In genomic region chr20:45041464-45042337, GRCh38 we compare ENCODE assay signal across 9 cellular contexts. TPM values are rescaled to one million over a fixed set of nuclear protein-coding genes. Genes with fewer than 3 reads are reported as not detected.
DNase-seq lines count a peak whose midpoint lies in the region; ATAC-seq and TF ChIP-seq lines count a peak whose summit lies in the region.
"Had no signal": no experiment of that assay in that cellular context is flagged by ENCODE, and none has a peak within 500 bp of the region (broad histone marks: within the 10 kb centered on the region; RNA-seq: fewer than 3 reads in every experiment).

No MANE protein-coding gene starts in this region.

- no peak overlapping the region for H3K27ac ChIP-seq in SK-N-MC
- no peak overlapping the region for H3K27ac ChIP-seq in neuronal stem cell (replicated peaks; ENCODE audit: low read length)
- H3K27ac ChIP-seq in neural progenitor cell = no peak overlapping the region

- no peak overlapping the region for H4K8ac ChIP-seq in neuronal stem cell (ENCODE audit: low read depth, low read length)

- no peak for TF ChIP-seq CTCF in neural progenitor cell (IDR thresholded peaks at IDR 0.05)

- H2AK5ac ChIP-seq in neuronal stem cell (ENCODE audit: low read depth, low read length) = no peak overlapping the region

- H3K4me3 Mint-ChIP-seq in activated T-cell treated with anti-CD3 and anti-CD28 coated beads, Interleukin-2, amount 50 U/mL, for 24 hours = no peak overlapping the region
- H3K4me3 Mint-ChIP-seq in stimulated activated naive CD8-positive, alpha-beta T cell treated with anti-CD3 and anti-CD28 coated beads, Interleukin-15, amount 100 ng/mL, for 72 hours = peak overlapping the region in 1 of 2 donors; percentile 23
- no peak overlapping the region for H3K4me3 Mint-ChIP-seq in neural progenitor cell

- H3K14ac ChIP-seq in neuronal stem cell (ENCODE audit: low read length) = no peak overlapping the region

- H3K27me3 Mint-ChIP-seq in activated T-cell treated with anti-CD3 and anti-CD28 coated beads, Interleukin-2, amount 50 U/mL, for 24 hours = no peaks in the 10 kb centered on the region
- no peaks in the 10 kb centered on the region for H3K27me3 Mint-ChIP-seq in stimulated activated naive CD8-positive, alpha-beta T cell treated with anti-CD3 and anti-CD28 coated beads, Interleukin-15, amount 100 ng/mL, for 72 hours
- no peaks in the 10 kb centered on the region for H3K27me3 Mint-ChIP-seq in neural progenitor cell (ENCODE audit: insufficient read depth, low read depth)

- H3K4me1 ChIP-seq in neuronal stem cell (ENCODE audit: control insufficient read depth in 2 of 2, insufficient read depth in 1 of 2, low read depth in 1 of 2, low read length in 2 of 2) (no peaks in the 10 kb centered on the region), neural progenitor cell (no peaks in the 10 kb centered on the region)

- no peak overlapping the region for H2BK5ac ChIP-seq in neuronal stem cell (ENCODE audit: low read length)

- DNase-seq in activated T-cell treated with anti-CD3 and anti-CD28 coated beads, Interleukin-2, amount 50 U/mL, for 24 hours = no peak
- DNase-seq in activated T-cell treated with anti-CD3 and anti-CD28 coated beads, Interleukin-2, amount 50 U/mL, for 48 hours = no peak
- no peak for DNase-seq in SK-N-MC (ENCODE audit: low read depth, low spot score)
- peak; percentile 59 for DNase-seq in fibroblast of peridontal ligament (ENCODE audit: extremely low read depth)
- no peak for DNase-seq in stimulated activated naive CD8-positive, alpha-beta T cell treated with anti-CD3 and anti-CD28 coated beads, Interleukin-15, amount 100 ng/mL, for 72 hours
- no peak for DNase-seq in neuronal stem cell (ENCODE audit: low spot score)
- no peak for DNase-seq in activated CD8-positive, alpha-beta memory T cell treated with anti-CD3 and anti-CD28 coated beads for 24 hours
- no peak for DNase-seq in neural progenitor cell (ENCODE audit: low spot score)
- DNase-seq: GF-D8 had no signal

- H2AFZ ChIP-seq in neuronal stem cell (ENCODE audit: low read length) = no peak overlapping the region
- no peak overlapping the region for H2AFZ ChIP-seq in neural progenitor cell (replicated peaks)

- no peak overlapping the region for H3K4me2 ChIP-seq in neuronal stem cell (ENCODE audit: insufficient read depth, low read length, poor library complexity, severe bottlenecking)
- H3K4me2 ChIP-seq in neural progenitor cell = no peak overlapping the region

- H4K20me1 ChIP-seq in neural progenitor cell (ENCODE audit: low read depth) = peaks cover 4% of the 10 kb centered on the region

- H3K4me1 Mint-ChIP-seq in activated T-cell treated with anti-CD3 and anti-CD28 coated beads, Interleukin-2, amount 50 U/mL, for 24 hours (ENCODE audit: low read depth) = peaks cover 77% of the 10 kb centered on the region
- H3K4me1 Mint-ChIP-seq in stimulated activated naive CD8-positive, alpha-beta T cell treated with anti-CD3 and anti-CD28 coated beads, Interleukin-15, amount 100 ng/mL, for 72 hours = peaks cover 76% of the 10 kb centered on the region
- H3K4me1 Mint-ChIP-seq in neural progenitor cell = no peaks in the 10 kb centered on the region

- no peak overlapping the region for H2BK120ac ChIP-seq in neuronal stem cell (ENCODE audit: low read depth, low read length)

- no peaks in the 10 kb centered on the region for H3K79me1 ChIP-seq in neuronal stem cell (ENCODE audit: low read depth, low read length)

- H3K9me3 ChIP-seq in SK-N-MC (ENCODE audit: low read depth, low read length) (no peaks in the 10 kb centered on the region), neuronal stem cell (replicated peaks in 1 of 2; ENCODE audit: control insufficient read depth in 2 of 2, insufficient read depth in 1 of 2, low read depth in 1 of 2, low read length in 2 of 2) (peaks cover 0 to 4% of the 10 kb centered on the region in 2 donors), neural progenitor cell (ENCODE audit: low read depth) (no peaks in the 10 kb centered on the region)

- no peak overlapping the region for H3K4me3 ChIP-seq in SK-N-MC
- H3K4me3 ChIP-seq in neuronal stem cell (ENCODE audit: low read length in 2 of 2) = no peak overlapping the region
- H3K4me3 ChIP-seq in neural progenitor cell = no peak overlapping the region

- H2BK12ac ChIP-seq in neuronal stem cell (ENCODE audit: low read length) = no peak overlapping the region

- H3K18ac ChIP-seq in neuronal stem cell (ENCODE audit: low read length) = no peak overlapping the region

- H3K27me3 ChIP-seq in neuronal stem cell (ENCODE audit: control insufficient read depth in 3 of 3, insufficient read depth in 3 of 3, low read depth in 1 of 3, low read length in 3 of 3) (no peaks in the 10 kb centered on the region), neural progenitor cell (no peaks in the 10 kb centered on the region)

- WGBS in neuronal stem cell (ENCODE audit: extremely low coverage in 2 of 2, insufficient read length in 2 of 2, insufficient replicate concordance in 1 of 2), 2 donors = no CpG with 5 or more reads among the region's 5 CpGs

- peaks cover 5% of the 10 kb centered on the region for H3K79me2 ChIP-seq in neural progenitor cell (ENCODE audit: low read depth)

- H3F3A ChIP-seq in neural progenitor cell (ENCODE audit: low read depth) = no peaks in the 10 kb centered on the region

- peak; percentile 74 for ATAC-seq in stimulated activated naive CD8-positive, alpha-beta T cell treated with anti-CD3 and anti-CD28 coated beads, Interleukin-15, amount 100 ng/mL, for 72 hours

- H3K9ac ChIP-seq in SK-N-MC (ENCODE audit: insufficient read length) (peak overlapping the region; percentile 26), neuronal stem cell (ENCODE audit: low read depth, low read length, poor library complexity) (no peak overlapping the region), neural progenitor cell (no peak overlapping the region)

- H3K4ac ChIP-seq in neuronal stem cell (ENCODE audit: low read length) = no peak overlapping the region

- no peaks in the 10 kb centered on the region for H3K36me3 ChIP-seq in SK-N-MC (ENCODE audit: insufficient read depth, low read length)
- no peaks in the 10 kb centered on the region for H3K36me3 ChIP-seq in neuronal stem cell (replicated peaks in 1 of 2; ENCODE audit: control insufficient read depth in 2 of 2, insufficient read depth in 2 of 2, low read length in 2 of 2)
- no peaks in the 10 kb centered on the region for H3K36me3 ChIP-seq in neural progenitor cell

- peak overlapping the region; percentile 91 for H3K27ac Mint-ChIP-seq in activated T-cell treated with anti-CD3 and anti-CD28 coated beads, Interleukin-2, amount 50 U/mL, for 24 hours
- peak overlapping the region; percentile 30 to 88 for H3K27ac Mint-ChIP-seq in stimulated activated naive CD8-positive, alpha-beta T cell treated with anti-CD3 and anti-CD28 coated beads, Interleukin-15, amount 100 ng/mL, for 72 hours
- no peak overlapping the region for H3K27ac Mint-ChIP-seq in neural progenitor cell

- H4K91ac ChIP-seq in neuronal stem cell (ENCODE audit: low read depth, low read length, poor library complexity) = no peak overlapping the region

- H2BK15ac ChIP-seq in neuronal stem cell (ENCODE audit: low read length) = no peak overlapping the region

- H3K36me3 Mint-ChIP-seq in activated T-cell treated with anti-CD3 and anti-CD28 coated beads, Interleukin-2, amount 50 U/mL, for 24 hours (ENCODE audit: low read depth) = peaks cover 86% of the 10 kb centered on the region
- H3K36me3 Mint-ChIP-seq in neural progenitor cell = peaks cover 4% of the 10 kb centered on the region

- no peaks in the 10 kb centered on the region for H3K9me3 Mint-ChIP-seq in activated T-cell treated with anti-CD3 and anti-CD28 coated beads, Interleukin-2, amount 50 U/mL, for 24 hours
- no peaks in the 10 kb centered on the region for H3K9me3 Mint-ChIP-seq in stimulated activated naive CD8-positive, alpha-beta T cell treated with anti-CD3 and anti-CD28 coated beads, Interleukin-15, amount 100 ng/mL, for 72 hours
- no peaks in the 10 kb centered on the region for H3K9me3 Mint-ChIP-seq in neural progenitor cell

- no peak overlapping the region for H3K23ac ChIP-seq in neuronal stem cell (ENCODE audit: low read depth, low read length, poor library complexity)

RNA-seq across cellular contexts. Expression of gene KCNS1, which starts 59.2 kb away (rescaled TPM):
- polyA plus RNA-seq in neuronal stem cell (2013, experiment 1 of 2) = 0.13 TPM
- polyA plus RNA-seq in neuronal stem cell (2013, experiment 2 of 2) = 0.11 TPM
- total RNA-seq in neural progenitor cell (ENCODE audit: low replicate concordance) = 0.03 TPM in 1 of 2 replicates, not detected in the other
